In the genomic region with DNA sequence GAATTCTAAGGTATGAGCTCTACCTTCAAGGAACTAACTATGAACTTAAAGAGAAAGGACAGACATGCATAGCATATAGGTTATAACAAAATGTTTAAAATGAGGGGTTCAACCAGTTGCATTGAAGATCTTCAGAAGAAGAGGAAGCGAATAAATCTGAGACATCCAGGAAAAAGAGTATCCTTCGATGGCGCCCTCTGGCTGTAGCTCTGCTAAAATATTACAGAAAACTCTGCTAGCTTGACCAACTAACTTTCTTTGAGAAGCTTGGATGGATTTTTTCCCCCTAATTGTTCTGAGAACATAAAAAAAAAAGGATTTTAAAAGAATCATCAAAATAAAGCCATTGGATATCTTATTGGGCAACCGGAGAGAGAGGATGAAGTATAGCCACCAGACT, we compare ENCODE assay signal across 8 cellular contexts.
DNase-seq lines count a peak whose midpoint lies in the region; ATAC-seq and TF ChIP-seq lines count a peak whose summit lies in the region.

No MANE protein-coding gene starts in this region.

- peaks cover 6% of the 10 kb centered on the region for H3K9me3 Mint-ChIP-seq in activated CD4-positive, alpha-beta T cell treated with anti-CD3 and anti-CD28 coated beads, Interleukin-2, amount 10 ng/mL, durations not matched to agents 7 days and 5 days

- H3K4me1 Mint-ChIP-seq in activated CD4-positive, alpha-beta T cell treated with anti-CD3 and anti-CD28 coated beads, Interleukin-2, amount 10 ng/mL, durations not matched to agents 7 days and 5 days: no peaks in the 10 kb centered on the region

- no peak overlapping the region for H3K27ac ChIP-seq in WERI-Rb-1

- POLR2A ChIA-PET in activated CD4-positive, alpha-beta T cell treated with anti-CD3 and anti-CD28 coated beads, Interleukin-2, amount 10 ng/mL, durations not matched to agents 7 days and 5 days (lab: Charles Lee): no interaction called here

- TF ChIP-seq CTCF in HFF-Myc (IDR thresholded peaks at IDR 0.05; ENCODE audit: low read depth, low read length, missing control alignments): peak; percentile 54
- TF ChIP-seq CTCF in WERI-Rb-1 (IDR thresholded peaks at IDR 0.05; ENCODE audit: low read depth, low read length): peak; percentile 47

- H3K4me3 ChIP-seq in HFF-Myc (replicated peaks; ENCODE audit: low read depth, low read length): no peak overlapping the region
- no peak overlapping the region for H3K4me3 ChIP-seq in WERI-Rb-1 (ENCODE audit: low read depth, low read length)

- H3K36me3 Mint-ChIP-seq in activated CD4-positive, alpha-beta T cell treated with anti-CD3 and anti-CD28 coated beads, Interleukin-2, amount 10 ng/mL, durations not matched to agents 7 days and 5 days (ENCODE audit: low read depth): no peaks in the 10 kb centered on the region

- H3K4me3 Mint-ChIP-seq in activated CD4-positive, alpha-beta T cell treated with anti-CD3 and anti-CD28 coated beads, Interleukin-2, amount 10 ng/mL, durations not matched to agents 7 days and 5 days: no peak overlapping the region

- no peak overlapping the region for H3K27ac Mint-ChIP-seq in activated CD4-positive, alpha-beta T cell treated with anti-CD3 and anti-CD28 coated beads, Interleukin-2, amount 10 ng/mL, durations not matched to agents 7 days and 5 days

- peaks cover 40% of the 10 kb centered on the region for H3K27me3 ChIP-seq in WERI-Rb-1 (ENCODE audit: insufficient read depth, low read depth, severe bottlenecking)

- CTCF ChIA-PET in activated CD4-positive, alpha-beta T cell treated with anti-CD3 and anti-CD28 coated beads, Interleukin-2, amount 10 ng/mL, durations not matched to agents 7 days and 5 days (lab: Charles Lee): no interaction called here

- H3K36me3 ChIP-seq in WERI-Rb-1: no peaks in the 10 kb centered on the region

- no peaks in the 10 kb centered on the region for H3K9me3 ChIP-seq in WERI-Rb-1 (ENCODE audit: severe bottlenecking)

- ATAC-seq in left lobe of liver (peak; percentile 62), GM21390 (IDR thresholded peaks at IDR 0.05; ENCODE audit: unreplicated experiment) (no peak), GM19328 (IDR thresholded peaks at IDR 0.05; ENCODE audit: unreplicated experiment) (no peak)

- DNase-seq in AG20443 (ENCODE audit: low spot score): peak; percentile 15
- DNase-seq in HFF-Myc (ENCODE audit: extremely low read depth, low read depth): no peak
- peak; percentile 30 for DNase-seq in WERI-Rb-1
- DNase-seq in left lobe of liver (ENCODE audit: low spot score): no peak
- DNase-seq in activated CD4-positive, alpha-beta T cell treated with anti-CD3 and anti-CD28 coated beads, Interleukin-2, amount 10 ng/mL, durations not matched to agents 7 days and 5 days: no peak
- DNase-seq in effector CD4-positive, alpha-beta T cell: no peak

- H3K27me3 Mint-ChIP-seq in activated CD4-positive, alpha-beta T cell treated with anti-CD3 and anti-CD28 coated beads, Interleukin-2, amount 10 ng/mL, durations not matched to agents 7 days and 5 days: no peaks in the 10 kb centered on the region

Comparison
In these comparisons a context has a peak if more than half of its experiments do, and no peak if none do; other contexts are left out.
1. DNase-seq: peak in AG20443 (single experiment) and WERI-Rb-1 (single experiment); none in HFF-Myc (single experiment), left lobe of liver (single experiment), activated CD4-positive, alpha-beta T cell treated with anti-CD3 and anti-CD28 coated beads, Interleukin-2, amount 10 ng/mL, durations not matched to agents 7 days and 5 days (single experiment) and effector CD4-positive, alpha-beta T cell (single experiment).